In genomic region chr4:88630756-88631155, GRCh38 we compare ENCODE assay signal across 14 cellular contexts. TPM values are rescaled to one million over a fixed set of nuclear protein-coding genes. Genes with fewer than 3 reads are reported as not detected.
DNase-seq lines count a peak whose midpoint lies in the region; ATAC-seq, FAIRE-seq and TF ChIP-seq lines count a peak whose summit lies in the region.
"Had no signal": no experiment of that assay in that cellular context is flagged by ENCODE, and none has a peak within 500 bp of the region (broad histone marks: within the 10 kb centered on the region; RNA-seq: fewer than 3 reads in every experiment).

No MANE protein-coding gene starts in this region.

- no peak overlapping the region for H2AFZ ChIP-seq in K562 (ENCODE audit: low read depth, low read length)

- no peak overlapping the region for H3K4me3 ChIP-seq in K562
- H3K4me3 ChIP-seq in transverse colon = no peak overlapping the region
- H3K4me3 ChIP-seq: stomach had no signal

- TF ChIP-seq EP300 in K562 (IDR thresholded peaks at IDR 0.05; ENCODE audit: low read length) = no peak
- TF ChIP-seq EP300 in transverse colon (IDR thresholded peaks at IDR 0.05; ENCODE audit: low read depth) = no peak

- no peak for TF ChIP-seq RAD21 in K562 (CRISPR knock-in tag; conservative IDR thresholded peaks at IDR 0.05 in 1 of 2, IDR thresholded peaks at IDR 0.05 in 1 of 2)

- H3K27me3 ChIP-seq in K562 (ENCODE audit: control insufficient read depth in 2 of 2, insufficient read depth in 2 of 2, low read length in 2 of 2) (no peaks in the 10 kb centered on the region), transverse colon (no peaks in the 10 kb centered on the region)
- H3K27me3 ChIP-seq: stomach had no signal

- BruUV-seq in K562 (replicated peaks; lab: Mats Ljungman, UMichigan) = no TSS peak
- BruUV-seq in Calu3 (replicated peaks; lab: Mats Ljungman, UMichigan) = no TSS peak

- no peak for FAIRE-seq in K562 (lab: Jason Lieb, UNC)

- no peaks in the 10 kb centered on the region for H3K27me3 Mint-ChIP-seq in Calu3 (ENCODE audit: unreplicated experiment)
- no peaks in the 10 kb centered on the region for H3K27me3 Mint-ChIP-seq in naive thymus-derived CD8-positive, alpha-beta T cell
- H3K27me3 Mint-ChIP-seq: IgD-negative memory B cell had no signal

- peaks cover 7% of the 10 kb centered on the region for H3K9me3 Mint-ChIP-seq in Calu3 (ENCODE audit: low read depth, unreplicated experiment)
- H3K9me3 Mint-ChIP-seq in naive thymus-derived CD8-positive, alpha-beta T cell = peaks cover 0 to 31% (median 5%) of the 10 kb centered on the region in 9 donors

- in situ Hi-C loops in K562 (cut with MboI) = no loop called here
- in situ Hi-C loops in transverse colon (cut with MboI; ENCODE audit: low pct_ligation_motif_present in 1 of 4, low pct_unique_long_range_greater_than_20kb in 1 of 4, low sequenced_read_pairs in 3 of 4) = no loop called here

- H3K79me2 ChIP-seq in K562 (ENCODE audit: control insufficient read depth, insufficient read depth, low read length) = no peaks in the 10 kb centered on the region

- H3K9me3 ChIP-seq in K562 (replicated peaks; ENCODE audit: control insufficient read depth, insufficient read depth, low read depth, low read length) (no peaks in the 10 kb centered on the region), transverse colon (peaks cover 0 to 4% of the 10 kb centered on the region in 2 donors)
- H3K9me3 ChIP-seq: stomach had no signal

- no peaks in the 10 kb centered on the region for H3K4me1 ChIP-seq in K562 (replicated peaks in 1 of 2; ENCODE audit: control insufficient read depth in 2 of 2, insufficient read depth in 2 of 2, low read length in 2 of 2)
- peaks cover 0 to 11% (median 8%) of the 10 kb centered on the region in 4 donors for H3K4me1 ChIP-seq in transverse colon

- H3K9me1 ChIP-seq in K562 (ENCODE audit: control insufficient read depth, insufficient read depth, low read length) = no peaks in the 10 kb centered on the region

- no peak overlapping the region for H3K27ac ChIP-seq in K562 (ENCODE audit: extremely low read depth, low read depth, low read length)
- H3K27ac ChIP-seq in transverse colon = peak overlapping the region in 2 of 4 donors; percentile 23 to 28
- H3K27ac ChIP-seq: stomach had no signal

- no peak for DNase-seq in left ventricle myocardium superior
- DNase-seq in Right ventricle myocardium inferior (ENCODE audit: missing footprints) = no peak
- DNase-seq in K562 (ENCODE audit: extremely low read depth in 1 of 4, low spot score in 3 of 4) = no peak
- DNase-seq in iris pigment epithelial cell (ENCODE audit: low read depth) = peak; percentile 84
- no peak for DNase-seq in Calu3
- DNase-seq in naive thymus-derived CD8-positive, alpha-beta T cell = no peak
- no peak for DNase-seq in cerebellar nuclear complex (lab: John Stamatoyannopoulos, UW)
- no peak for DNase-seq in transverse colon
- DNase-seq: AML-193, anterior cingulate cortex, left cardiac atrium, NCI-H2029 treated with DMSO at 0.1 percent for 48 hours, stomach had no signal

- intact Hi-C loops in left ventricle myocardium superior (cut with micrococcal nuclease) = no loop called here
- intact Hi-C loops in Right ventricle myocardium inferior (cut with DNase I) = no loop called here
- intact Hi-C loops in K562 (cut with micrococcal nuclease) = no loop called here
- intact Hi-C loops in Calu3 (cut with micrococcal nuclease; ENCODE audit: unreplicated experiment) = no loop called here
- intact Hi-C loops in transverse colon (cut with DNase I; ENCODE audit: low total_unique reads) = no loop called here

- H3K36me3 ChIP-seq in K562 (ENCODE audit: control insufficient read depth, insufficient read depth, low read length) (no peaks in the 10 kb centered on the region), transverse colon (no peaks in the 10 kb centered on the region)
- H3K36me3 ChIP-seq: stomach had no signal

- POLR2A ChIA-PET in K562 (lab: Yijun Ruan, JAX) = no interaction called here
- POLR2A ChIA-PET in naive thymus-derived CD8-positive, alpha-beta T cell (lab: Charles Lee) = no interaction called here

- H3K4me1 Mint-ChIP-seq in Calu3 (ENCODE audit: low read depth, unreplicated experiment) = no peaks in the 10 kb centered on the region
- peaks cover 6 to 30% (median 23%) of the 10 kb centered on the region in 4 donors for H3K4me1 Mint-ChIP-seq in naive thymus-derived CD8-positive, alpha-beta T cell

- CTCF ChIA-PET in K562 (lab: Yijun Ruan, JAX; ENCODE audit: low intra/inter-chr PET ratio) (no interaction called here), Calu3 (lab: Charles Lee) (interaction anchor here (1.7 kb wide), 1 partner anchor 29 kb away, joined by 5 read pairs; no protein-coding TSS in a partner anchor)

- no peak overlapping the region for H3K27ac Mint-ChIP-seq in Calu3 (ENCODE audit: unreplicated experiment)
- peak overlapping the region in 1 of 10 donors; percentile 33 for H3K27ac Mint-ChIP-seq in naive thymus-derived CD8-positive, alpha-beta T cell
- H3K27ac Mint-ChIP-seq: IgD-negative memory B cell had no signal

- TF ChIP-seq POLR2A in K562 (conservative IDR thresholded peaks at IDR 0.05) (no peak), transverse colon (IDR thresholded peaks at IDR 0.05) (no peak)

- no peaks in the 10 kb centered on the region for H3K36me3 Mint-ChIP-seq in Calu3 (ENCODE audit: insufficient read depth, unreplicated experiment)
- H3K36me3 Mint-ChIP-seq in naive thymus-derived CD8-positive, alpha-beta T cell = peaks cover 0 to 24% (median 13%) of the 10 kb centered on the region in 3 donors

- H4K20me1 ChIP-seq in K562 (replicated peaks; ENCODE audit: control insufficient read depth, insufficient read depth, low read length) = no peaks in the 10 kb centered on the region

- peak; percentile 50 for ATAC-seq in left ventricle myocardium superior
- no peak for ATAC-seq in Right ventricle myocardium inferior
- ATAC-seq in K562 = no peak
- ATAC-seq in naive thymus-derived CD8-positive, alpha-beta T cell = no peak

- no peak for TF ChIP-seq CTCF in K562 (IDR thresholded peaks at IDR 0.05 in 2 of 3, conservative IDR thresholded peaks at IDR 0.05 in 1 of 3; ENCODE audit: insufficient read depth in 2 of 3, low read depth in 1 of 3, low read length in 3 of 3)
- no peak for TF ChIP-seq CTCF in Calu3 (IDR thresholded peaks at IDR 0.05; ENCODE audit: unreplicated experiment)
- no peak for TF ChIP-seq CTCF in transverse colon (IDR thresholded peaks at IDR 0.05)

- H3K9ac ChIP-seq in K562 (ENCODE audit: insufficient read depth in 1 of 2, low read depth in 2 of 2, low read length in 2 of 2) = no peak overlapping the region

- 8% methylated on average over 2 of the region's 2 CpGs for WGBS in K562 (ENCODE audit: insufficient coverage, low coverage, missing lambda C conversion rate)
- 36 to 74% methylated on average over 2 of the region's 2 CpGs for WGBS in transverse colon (ENCODE audit: low coverage in 1 of 2), 2 donors

- H3K4me2 ChIP-seq in K562 (ENCODE audit: insufficient read depth, low read length) = no peak overlapping the region

- H3K4me3 Mint-ChIP-seq in Calu3 (ENCODE audit: low read depth, unreplicated experiment) = no peak overlapping the region
- no peak overlapping the region for H3K4me3 Mint-ChIP-seq in naive thymus-derived CD8-positive, alpha-beta T cell
- H3K4me3 Mint-ChIP-seq: IgD-negative memory B cell had no signal

TF ChIP-seq in K562, 482 proteins besides CTCF, POLR2A, EP300 and RAD21 (continues in another document):
- TF ChIP-seq MAFG (tag; conservative IDR thresholded peaks at IDR 0.05) (0 out of 2 replicates have a peak, but pooled peaks have one; percentile 34), C11orf30 (IDR thresholded peaks at IDR 0.05; ENCODE audit: low read depth) (peak; percentile 43; the same call in 1 of the 2 replicates), ZNF316 (IDR thresholded peaks at IDR 0.05) (peak; percentile 56), NFE2 (IDR thresholded peaks at IDR 0.05; ENCODE audit: low read depth) (peak; percentile 48; the same call in 1 of the 2 replicates)

RNA-seq across cellular contexts. Expression of gene HERC3, which starts 38.5 kb away (rescaled TPM):
- total RNA-seq in left ventricle myocardium superior (61.9 TPM), Right ventricle myocardium inferior (49.5 TPM), K562 (2014; rRNA removed) (4.4 and 5.4 TPM in 2 replicates), K562 (2014; rRNA removed; fragmentation: Illumina TruSeq; extraction: Trizol) (8.2 and 9.0 TPM in 2 replicates), K562 (2015; rRNA removed; fragmentation: Illumina TruSeq; extraction: Trizol) (6.9 and 7.6 TPM in 2 replicates), K562 (2021) (10.8 and 12.2 TPM in 2 replicates), Calu3 (2022) (17.3 and 17.8 TPM in 2 replicates), transverse colon (10 to 100 TPM; 38.9 to 64.1 (median 55.1) TPM)
- 21.7 and 41.3 TPM in 2 replicates for total RNA-seq in K562 (2011; cell fraction: chromatin; rRNA removed; ENCODE audit: low replicate concordance)
- 8.5 and 10.9 TPM in 2 replicates for total RNA-seq in K562 (2011; cell fraction: nucleolus; rRNA removed)
- total RNA-seq in K562 (2011; cell fraction: nucleoplasm; rRNA removed) = 15.7 and 21.5 TPM in 2 replicates
- polyA plus RNA-seq in K562 (2011; rRNA removed) (12.1 and 13.1 TPM in 2 replicates), K562 (2014; fragmentation: Illumina TruSeq; extraction: Trizol) (8.8 and 9.5 TPM in 2 replicates), K562 (2014; fragmentation: Nextera tagmentation; extraction: Ambion mirVana) (1 to 10 TPM; 1.8 to 2.0 TPM), K562 (2014; rRNA removed) (7.0 and 7.5 TPM in 2 replicates)
- 5.0 and 9.1 TPM in 2 replicates for polyA plus RNA-seq in K562 (2011; cell fraction: cytosol; rRNA removed)
- 19.0 and 25.7 TPM in 2 replicates for polyA plus RNA-seq in K562 (2011; cell fraction: nucleus; rRNA removed)
- 5.5 and 8.2 TPM in 2 replicates for polyA plus RNA-seq in K562 (2012)
- 27.0 and 32.0 TPM in 2 replicates for polyA minus RNA-seq in K562 (2011; rRNA and poly(A)+ RNA removed)
- 7.3 and 7.5 TPM in 2 replicates for polyA minus RNA-seq in K562 (2011; cell fraction: cytosol; rRNA and poly(A)+ RNA removed)
- 18.7 and 32.4 TPM in 2 replicates for polyA minus RNA-seq in K562 (2011; cell fraction: nucleus; rRNA and poly(A)+ RNA removed)
- total RNA-seq in naive thymus-derived CD8-positive, alpha-beta T cell = 100 to 1,000 TPM in 1 of 2 experiments, 10 to 100 TPM in 1; 91.8 to 111 TPM
- polyA plus RNA-seq in naive thymus-derived CD8-positive, alpha-beta T cell = 10 to 100 TPM; 29.7 to 37.1 (median 33.6) TPM
